Comparison of ENCODE assay signal across 11 cellular contexts in genomic region chr19:38699647-38700349, GRCh38. TPM values are rescaled to one million over a fixed set of nuclear protein-coding genes. Genes with fewer than 3 reads are reported as not detected.
DNase-seq lines count a peak whose midpoint lies in the region; ATAC-seq and TF ChIP-seq lines count a peak whose summit lies in the region.
"Had no signal": no experiment of that assay in that cellular context is flagged by ENCODE, and none has a peak within 500 bp of the region (broad histone marks: within the 10 kb centered on the region; RNA-seq: fewer than 3 reads in every experiment).

No MANE protein-coding gene starts in this region.

- H3K4me3 ChIP-seq in HUES6 (ENCODE audit: low read depth, low read length) (no peak overlapping the region), liver (ENCODE audit: low read depth in 1 of 3, low read length in 3 of 3) (no peak overlapping the region)
- H3K4me3 ChIP-seq in CD8-positive, alpha-beta memory T cell (ENCODE audit: low read length) = no peak overlapping the region

- H3K4me1 ChIP-seq in HUES6 (ENCODE audit: control insufficient read depth, insufficient read depth, low read length) (peaks cover 41% of the 10 kb centered on the region), liver (ENCODE audit: control insufficient read depth in 4 of 4, insufficient read depth in 4 of 4, low read length in 3 of 4) (peaks cover 21 to 68% (median 55%) of the 10 kb centered on the region in 4 donors)
- H3K4me1 ChIP-seq in CD8-positive, alpha-beta memory T cell (ENCODE audit: insufficient read depth, low read length) = peaks cover 13% of the 10 kb centered on the region

- H3K27me3 Mint-ChIP-seq in dendritic cell treated with granulocyte-macrophage colony-stimulating factor and Interleukin-4, amounts not matched to agents 40 ng/mL and 50 ng/mL, for 4 days = no peaks in the 10 kb centered on the region
- peaks cover 0 to 2% of the 10 kb centered on the region in 2 donors for H3K27me3 Mint-ChIP-seq in CD8-positive, alpha-beta memory T cell
- H3K27me3 Mint-ChIP-seq: activated B cell treated with CpG ODN at 0.5 μM for 24 hours had no signal

- WGBS in liver = 83% methylated on average over 18 of the region's 18 CpGs

- CTCF ChIA-PET in CD8-positive, alpha-beta memory T cell (lab: Charles Lee) = no interaction called here

- H3K9me3 ChIP-seq in HUES6 (ENCODE audit: control insufficient read depth, insufficient read depth, low read depth, low read length) (no peaks in the 10 kb centered on the region), liver (ENCODE audit: control insufficient read depth in 4 of 4, low read length in 3 of 4) (no peaks in the 10 kb centered on the region)
- H3K9me3 ChIP-seq in CD8-positive, alpha-beta memory T cell (ENCODE audit: low read length) = no peaks in the 10 kb centered on the region

- POLR2A ChIA-PET in CD8-positive, alpha-beta memory T cell (lab: Charles Lee) = no interaction called here

- peaks cover 81% of the 10 kb centered on the region for H3K36me3 Mint-ChIP-seq in dendritic cell treated with granulocyte-macrophage colony-stimulating factor and Interleukin-4, amounts not matched to agents 40 ng/mL and 50 ng/mL, for 4 days (ENCODE audit: low read depth)
- H3K36me3 Mint-ChIP-seq in stimulated activated effector memory CD8-positive, alpha-beta T cell treated with anti-CD3 and anti-CD28 coated beads, Interleukin-12 subunit alpha, Interleukin-12 subunit beta, amount 100 ng/mL, for 72 hours = peaks cover 90% of the 10 kb centered on the region
- peaks cover 0 to 71% (median 4%) of the 10 kb centered on the region in 3 donors for H3K36me3 Mint-ChIP-seq in CD8-positive, alpha-beta memory T cell

- H3K27ac Mint-ChIP-seq in dendritic cell treated with granulocyte-macrophage colony-stimulating factor and Interleukin-4, amounts not matched to agents 40 ng/mL and 50 ng/mL, for 4 days = peak overlapping the region; percentile 56
- H3K27ac Mint-ChIP-seq in stimulated activated effector memory CD8-positive, alpha-beta T cell treated with anti-CD3 and anti-CD28 coated beads, Interleukin-12 subunit alpha, Interleukin-12 subunit beta, amount 100 ng/mL, for 72 hours = peak overlapping the region; percentile 78
- peak overlapping the region in 4 of 8 donors; percentile 33 to 93 (median 50) for H3K27ac Mint-ChIP-seq in CD8-positive, alpha-beta memory T cell

- ATAC-seq in stimulated activated effector memory CD8-positive, alpha-beta T cell treated with anti-CD3 and anti-CD28 coated beads, Interleukin-12 subunit alpha, Interleukin-12 subunit beta, amount 100 ng/mL, for 72 hours = no peak
- ATAC-seq in HG02759 (IDR thresholded peaks at IDR 0.05; ENCODE audit: unreplicated experiment) = no peak

- no peak for TF ChIP-seq CTCF in liver (IDR thresholded peaks at IDR 0.05; ENCODE audit: low read depth, low read length, missing input control)

- peak in 1 of 2 donors; percentile 11 for TF ChIP-seq RAD21 in liver (IDR thresholded peaks at IDR 0.05)

- H3K36me3 ChIP-seq in HUES6 (ENCODE audit: control insufficient read depth, insufficient read depth, low read length) (peaks cover 93% of the 10 kb centered on the region), liver (ENCODE audit: control insufficient read depth in 4 of 4, insufficient read depth in 3 of 4, low read depth in 1 of 4, low read length in 3 of 4) (peaks cover under 1 to 16% (median 7%) of the 10 kb centered on the region in 4 donors)
- H3K36me3 ChIP-seq in CD8-positive, alpha-beta memory T cell (ENCODE audit: insufficient read depth, low read length) = peaks cover 13% of the 10 kb centered on the region

- no peak overlapping the region for H3K4me3 Mint-ChIP-seq in dendritic cell treated with granulocyte-macrophage colony-stimulating factor and Interleukin-4, amounts not matched to agents 40 ng/mL and 50 ng/mL, for 4 days
- no peak overlapping the region for H3K4me3 Mint-ChIP-seq in stimulated activated effector memory CD8-positive, alpha-beta T cell treated with anti-CD3 and anti-CD28 coated beads, Interleukin-12 subunit alpha, Interleukin-12 subunit beta, amount 100 ng/mL, for 72 hours
- no peak overlapping the region for H3K4me3 Mint-ChIP-seq in CD8-positive, alpha-beta memory T cell
- H3K4me3 Mint-ChIP-seq: activated B cell treated with CpG ODN at 0.5 μM for 24 hours had no signal

- peaks cover 50% of the 10 kb centered on the region for H3K4me1 Mint-ChIP-seq in dendritic cell treated with granulocyte-macrophage colony-stimulating factor and Interleukin-4, amounts not matched to agents 40 ng/mL and 50 ng/mL, for 4 days (ENCODE audit: low read depth)
- peaks cover 61% of the 10 kb centered on the region for H3K4me1 Mint-ChIP-seq in stimulated activated effector memory CD8-positive, alpha-beta T cell treated with anti-CD3 and anti-CD28 coated beads, Interleukin-12 subunit alpha, Interleukin-12 subunit beta, amount 100 ng/mL, for 72 hours
- peaks cover 31 to 42% (median 40%) of the 10 kb centered on the region in 3 donors for H3K4me1 Mint-ChIP-seq in CD8-positive, alpha-beta memory T cell

- no peaks in the 10 kb centered on the region for H3K9me3 Mint-ChIP-seq in dendritic cell treated with granulocyte-macrophage colony-stimulating factor and Interleukin-4, amounts not matched to agents 40 ng/mL and 50 ng/mL, for 4 days
- no peaks in the 10 kb centered on the region for H3K9me3 Mint-ChIP-seq in stimulated activated effector memory CD8-positive, alpha-beta T cell treated with anti-CD3 and anti-CD28 coated beads, Interleukin-12 subunit alpha, Interleukin-12 subunit beta, amount 100 ng/mL, for 72 hours
- H3K9me3 Mint-ChIP-seq in CD8-positive, alpha-beta memory T cell = no peaks in the 10 kb centered on the region
- H3K9me3 Mint-ChIP-seq: activated B cell treated with CpG ODN at 0.5 μM for 24 hours had no signal

- H3K27me3 ChIP-seq in HUES6 (ENCODE audit: control insufficient read depth, insufficient read depth, low read length) (no peaks in the 10 kb centered on the region), liver (ENCODE audit: control insufficient read depth in 4 of 4, insufficient read depth in 4 of 4, low read length in 3 of 4) (no peaks in the 10 kb centered on the region)
- H3K27me3 ChIP-seq in CD8-positive, alpha-beta memory T cell (ENCODE audit: insufficient read depth, low read length, poor library complexity, severe bottlenecking) = no peaks in the 10 kb centered on the region

- intact Hi-C loops in dendritic cell treated with granulocyte-macrophage colony-stimulating factor and Interleukin-4, amounts not matched to agents 40 ng/mL and 50 ng/mL, for 4 days (cut with micrococcal nuclease) = no loop called here

- no peak overlapping the region for H3K9ac ChIP-seq in HUES6 (ENCODE audit: low read length)
- H3K9ac ChIP-seq in liver (ENCODE audit: low read depth in 1 of 2, low read length in 2 of 2) = no peak overlapping the region

- DNase-seq in stimulated activated effector memory CD8-positive, alpha-beta T cell treated with anti-CD3 and anti-CD28 coated beads, Interleukin-12 subunit alpha, Interleukin-12 subunit beta, amount 100 ng/mL, for 72 hours (ENCODE audit: low spot score in 2 of 2) = no peak
- no peak for DNase-seq in CD8-positive, alpha-beta memory T cell
- no peak for DNase-seq in DMS53 treated with DMSO at 0.1 percent for 48 hours (lab: John Stamatoyannopoulos, UW; ENCODE audit: unreplicated experiment)
- no peak for DNase-seq in globus pallidus (ENCODE audit: low spot score)
- DNase-seq: activated B cell treated with CpG ODN at 0.5 μM for 24 hours, kidney glomerular epithelial cell, SIG-M5 had no signal

- H3K27ac ChIP-seq in HUES6 (ENCODE audit: low read depth, low read length) (peak overlapping the region; percentile 28; the same call in 1 of the 2 replicates), liver (ENCODE audit: low read depth in 1 of 2, low read length in 2 of 2) (peak overlapping the region; percentile 16 to 65)
- H3K27ac ChIP-seq in CD8-positive, alpha-beta memory T cell (ENCODE audit: low read depth, low read length) = no peak overlapping the region

TF ChIP-seq in liver, 16 proteins besides CTCF, POLR2A, EP300 and RAD21:
- TF ChIP-seq, protein P1, sequence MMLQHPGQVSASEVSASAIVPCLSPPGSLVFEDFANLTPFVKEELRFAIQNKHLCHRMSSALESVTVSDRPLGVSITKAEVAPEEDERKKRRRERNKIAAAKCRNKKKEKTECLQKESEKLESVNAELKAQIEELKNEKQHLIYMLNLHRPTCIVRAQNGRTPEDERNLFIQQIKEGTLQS (IDR thresholded peaks at IDR 0.05) = no peak
- peak; percentile 19 for TF ChIP-seq NR2F2 (IDR thresholded peaks at IDR 0.05)
- TF ChIP-seq MAX (IDR thresholded peaks at IDR 0.05) = no peak

RNA-seq across cellular contexts. Expression of gene CAPN12, which starts 44.5 kb away (rescaled TPM):
- 10 to 100 TPM in 1 of 2 donors, 1 to 10 TPM in 1; 5.3 to 28.7 TPM for total RNA-seq in liver
- 10 to 100 TPM in 1 of 2 donors, 1 to 10 TPM in 1; 3.8 to 12.3 TPM for polyA plus RNA-seq in liver
- total RNA-seq in CD8-positive, alpha-beta memory T cell = 1 to 10 TPM; 5.2 to 5.3 TPM
- polyA plus RNA-seq in CD8-positive, alpha-beta memory T cell = 19.5 TPM

RNA-seq across cellular contexts. Expression of gene ACTN4, which starts 52.3 kb away (rescaled TPM):
- 100 to 1,000 TPM in 1 of 2 donors, 10 to 100 TPM in 1; 93.9 to 164 TPM for total RNA-seq in liver
- 100 to 1,000 TPM in 1 of 2 donors, 10 to 100 TPM in 1; 35.4 to 104 TPM for polyA plus RNA-seq in liver
- total RNA-seq in CD8-positive, alpha-beta memory T cell = 100 to 1,000 TPM; 295 to 314 TPM
- 31.9 TPM for polyA plus RNA-seq in CD8-positive, alpha-beta memory T cell
